8 cellular contexts compared by ENCODE assay signal in the genomic region with DNA sequence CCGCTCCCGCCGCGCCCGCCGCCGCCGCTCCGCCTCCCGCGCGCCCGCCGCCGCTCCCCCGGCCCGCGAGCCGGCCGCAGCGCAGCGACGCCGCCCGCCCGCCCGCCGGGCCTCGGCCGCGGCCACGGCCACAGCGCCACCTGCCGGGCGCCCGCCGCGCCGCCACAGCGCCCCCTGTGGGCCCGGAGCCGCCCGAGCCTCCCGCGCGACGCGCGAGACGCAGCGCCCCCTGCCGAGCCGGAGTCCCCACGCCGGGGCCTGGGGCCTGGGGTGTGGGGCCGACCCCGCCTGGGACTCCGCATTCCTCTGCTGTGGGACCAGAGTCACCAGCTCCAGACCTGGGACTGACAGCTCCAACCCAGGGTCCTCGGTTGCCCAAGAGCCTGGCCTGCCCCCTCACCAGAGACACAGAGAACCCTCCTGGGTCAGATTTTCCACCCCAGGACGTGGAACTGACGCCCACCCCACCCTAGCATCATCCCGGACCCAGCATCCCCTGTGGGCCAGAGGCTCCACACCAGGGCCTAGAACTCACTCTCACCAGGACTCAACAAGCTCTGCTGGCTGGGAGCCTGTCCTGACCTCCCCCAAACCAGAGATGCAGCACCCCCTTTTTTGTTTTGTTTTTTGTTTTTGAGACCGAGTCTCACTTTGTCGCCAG. TPM values are rescaled to one million over a fixed set of nuclear protein-coding genes. Genes with fewer than 3 reads are reported as not detected.
A peak's percentile ranks its signal among the peaks of the same experiment; 100 is the strongest.
DNase-seq lines count a peak whose midpoint lies in the region; ATAC-seq and TF ChIP-seq lines count a peak whose summit lies in the region.

A gene with protein sequence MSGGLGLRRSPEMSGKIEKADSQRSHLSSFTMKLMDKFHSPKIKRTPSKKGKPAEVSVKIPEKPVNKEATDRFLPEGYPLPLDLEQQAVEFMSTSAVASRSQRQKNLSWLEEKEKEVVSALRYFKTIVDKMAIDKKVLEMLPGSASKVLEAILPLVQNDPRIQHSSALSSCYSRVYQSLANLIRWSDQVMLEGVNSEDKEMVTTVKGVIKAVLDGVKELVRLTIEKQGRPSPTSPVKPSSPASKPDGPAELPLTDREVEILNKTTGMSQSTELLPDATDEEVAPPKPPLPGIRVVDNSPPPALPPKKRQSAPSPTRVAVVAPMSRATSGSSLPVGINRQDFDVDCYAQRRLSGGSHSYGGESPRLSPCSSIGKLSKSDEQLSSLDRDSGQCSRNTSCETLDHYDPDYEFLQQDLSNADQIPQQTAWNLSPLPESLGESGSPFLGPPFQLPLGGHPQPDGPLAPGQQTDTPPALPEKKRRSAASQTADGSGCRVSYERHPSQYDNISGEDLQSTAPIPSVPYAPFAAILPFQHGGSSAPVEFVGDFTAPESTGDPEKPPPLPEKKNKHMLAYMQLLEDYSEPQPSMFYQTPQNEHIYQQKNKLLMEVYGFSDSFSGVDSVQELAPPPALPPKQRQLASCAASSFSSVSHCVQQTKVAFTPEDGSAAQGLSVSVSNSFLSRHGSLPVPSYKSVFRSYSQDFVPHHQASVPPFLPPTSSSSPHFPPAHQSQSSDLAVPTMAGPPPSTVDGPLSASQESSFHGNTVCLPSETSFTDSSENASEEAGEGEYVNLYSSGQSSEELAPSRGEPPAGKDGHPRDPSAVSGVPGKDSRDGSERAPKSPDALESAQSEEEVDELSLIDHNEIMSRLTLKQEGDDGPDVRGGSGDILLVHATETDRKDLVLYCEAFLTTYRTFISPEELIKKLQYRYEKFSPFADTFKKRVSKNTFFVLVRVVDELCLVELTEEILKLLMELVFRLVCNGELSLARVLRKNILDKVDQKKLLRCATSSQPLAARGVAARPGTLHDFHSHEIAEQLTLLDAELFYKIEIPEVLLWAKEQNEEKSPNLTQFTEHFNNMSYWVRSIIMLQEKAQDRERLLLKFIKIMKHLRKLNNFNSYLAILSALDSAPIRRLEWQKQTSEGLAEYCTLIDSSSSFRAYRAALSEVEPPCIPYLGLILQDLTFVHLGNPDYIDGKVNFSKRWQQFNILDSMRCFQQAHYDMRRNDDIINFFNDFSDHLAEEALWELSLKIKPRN (N-terminal part only) (minus strand): TSS at position 89 of the 661 bp plus-strand sequence. CDS start 246 bp downstream, outside the sequence.

- no peaks in the 10 kb centered on the region for H3K9me2 ChIP-seq in OCI-LY7 (ENCODE audit: insufficient read depth, low read length)

- no peaks in the 10 kb centered on the region for H4K20me1 ChIP-seq in OCI-LY7 (ENCODE audit: insufficient read depth, low read length)

- H3K4me3 ChIP-seq in OCI-LY7 (ENCODE audit: low read depth, low read length, poor library complexity, severe bottlenecking) (peak within 1 kb of the TSS; percentile 81), fibroblast of the aortic adventitia (ENCODE audit: low read depth, low read length) (peak within 1 kb of the TSS; percentile 67)

- peaks cover 42% of the 10 kb centered on the region for H3K79me2 ChIP-seq in OCI-LY7 (ENCODE audit: insufficient read depth, low read depth, low read length)

- peak; percentile 39 for ATAC-seq in HG02884 (IDR thresholded peaks at IDR 0.05; ENCODE audit: unreplicated experiment)
- peak; percentile 65 for ATAC-seq in activated T-helper 17 cell treated with anti-CD3 and anti-CD28 coated beads, Interleukin-2, amount 50 U/mL, for 72 hours (replicated peaks)

- H2AFZ ChIP-seq in OCI-LY7 (ENCODE audit: low read length), result peak within 1 kb of the TSS; percentile 38; the same call in 1 of the 2 replicates

- intact Hi-C loops in OCI-LY7 (cut with micrococcal nuclease; ENCODE audit: unreplicated experiment), result loop anchor here (2.0 to 5.0 kb wide), 6 partner anchors 15 to 463 kb away; a partner anchor contains a TSS

- H3K4me3 Mint-ChIP-seq in activated T-helper 17 cell treated with anti-CD3 and anti-CD28 coated beads, Interleukin-2, amount 50 U/mL, for 72 hours, result peak within 1 kb of the TSS; percentile 87
- H3K4me3 Mint-ChIP-seq in neural crest cell, result peak within 1 kb of the TSS; percentile 92

- H3K4me2 ChIP-seq in OCI-LY7 (ENCODE audit: low read length), result peak within 1 kb of the TSS; percentile 97

- peak within 1 kb of the TSS; percentile 100 for H3K27ac ChIP-seq in OCI-LY7 (ENCODE audit: low read depth, low read length, poor library complexity, severe bottlenecking)

- H3K36me3 Mint-ChIP-seq in activated T-helper 17 cell treated with anti-CD3 and anti-CD28 coated beads, Interleukin-2, amount 50 U/mL, for 72 hours (ENCODE audit: low read depth), result peaks cover 37% of the 10 kb centered on the region
- no peaks in the 10 kb centered on the region for H3K36me3 Mint-ChIP-seq in neural crest cell (ENCODE audit: low read depth)

- H3K9me3 ChIP-seq in OCI-LY7 (ENCODE audit: low read length), result no peaks in the 10 kb centered on the region

- H3K36me3 ChIP-seq in OCI-LY7 (ENCODE audit: insufficient read depth, low read length), result peaks cover 22% of the 10 kb centered on the region; the same call in 1 of the 2 replicates

- CTCF ChIA-PET in OCI-LY7 (lab: Charles Lee; ENCODE audit: unreplicated experiment), result interaction anchor here (0.5 to 0.8 kb wide), 2 partner anchors 74 to 85 kb away, joined by 3 read pairs; no protein-coding TSS in a partner anchor

- H3K27ac Mint-ChIP-seq in activated T-helper 17 cell treated with anti-CD3 and anti-CD28 coated beads, Interleukin-2, amount 50 U/mL, for 72 hours, result peak within 1 kb of the TSS; percentile 83
- peak within 1 kb of the TSS; percentile 36 for H3K27ac Mint-ChIP-seq in neural crest cell (ENCODE audit: unreplicated experiment)

- BruUV-seq in OCI-LY7 (replicated peaks; lab: Mats Ljungman, UMichigan), result no TSS peak

- H3K4me1 ChIP-seq in OCI-LY7 (ENCODE audit: insufficient read depth, low read length, poor library complexity, severe bottlenecking), result peaks cover 70% of the 10 kb centered on the region

- H3K9me3 Mint-ChIP-seq in activated T-helper 17 cell treated with anti-CD3 and anti-CD28 coated beads, Interleukin-2, amount 50 U/mL, for 72 hours, result no peaks in the 10 kb centered on the region
- no peaks in the 10 kb centered on the region for H3K9me3 Mint-ChIP-seq in neural crest cell

- TF ChIP-seq CTCF in OCI-LY7 (conservative IDR thresholded peaks at IDR 0.05; ENCODE audit: low read length) (peak; percentile 82), fibroblast of the aortic adventitia (IDR thresholded peaks at IDR 0.05; ENCODE audit: insufficient read depth, low read length) (peak; percentile 65), neural crest cell (conservative IDR thresholded peaks at IDR 0.05) (peak; percentile 87), subcutaneous adipose tissue (IDR thresholded peaks at IDR 0.05; ENCODE audit: low read depth) (no peak)

- POLR2A ChIA-PET in OCI-LY7 (lab: Charles Lee), result interaction anchor here (0.5 to 2.4 kb wide), 4 partner anchors 10 to 1456 kb away, joined by 4 to 12 read pairs (median 7); no protein-coding TSS in a partner anchor

- peaks cover 39% of the 10 kb centered on the region for H3K4me1 Mint-ChIP-seq in activated T-helper 17 cell treated with anti-CD3 and anti-CD28 coated beads, Interleukin-2, amount 50 U/mL, for 72 hours
- peaks cover 34% of the 10 kb centered on the region for H3K4me1 Mint-ChIP-seq in neural crest cell

- DNase-seq in NCI-H2081 (lab: John Stamatoyannopoulos, UW) (peak; percentile 42 to 46), NCI-H2081 treated with DMSO at 0.1 percent for 48 hours (lab: John Stamatoyannopoulos, UW) (no peak), OCI-LY7 (ENCODE audit: low spot score) (peak; percentile 84), fibroblast of the aortic adventitia (ENCODE audit: low read depth) (peak; percentile 27), neural crest cell (ENCODE audit: low read depth, low spot score) (peak; percentile 85)

- no peaks in the 10 kb centered on the region for H3K27me3 Mint-ChIP-seq in activated T-helper 17 cell treated with anti-CD3 and anti-CD28 coated beads, Interleukin-2, amount 50 U/mL, for 72 hours
- H3K27me3 Mint-ChIP-seq in neural crest cell (ENCODE audit: low read depth), result no peaks in the 10 kb centered on the region

RNA-seq across cellular contexts. Expression of the gene that starts here (rescaled TPM):
- total RNA-seq in OCI-LY7 (2014; rRNA removed; shearing (Covaris generic)), result 114 and 118 TPM in 2 replicates
- 243 and 277 TPM in 2 replicates for total RNA-seq in OCI-LY7 (2022)
- 100 to 1,000 TPM; 147 to 167 TPM for total RNA-seq in activated T-helper 17 cell treated with anti-CD3 and anti-CD28 coated beads, Interleukin-2, amount 50 U/mL, for 72 hours
- total RNA-seq in fibroblast of the aortic adventitia (ENCODE audit: low replicate concordance), result 20.2 and 33.7 TPM in 2 replicates
- 66.2 and 68.1 TPM in 2 replicates for total RNA-seq in neural crest cell
- total RNA-seq in subcutaneous adipose tissue, result 10 to 100 TPM; 47.1 to 79.5 (median 61.4) TPM
